9 cellular contexts compared by ENCODE assay signal in genomic region chr12:96233941-96234461, GRCh38. TPM values are rescaled to one million over a fixed set of nuclear protein-coding genes. Genes with fewer than 3 reads are reported as not detected.
A peak's percentile ranks its signal among the peaks of the same experiment; 100 is the strongest.
DNase-seq lines count a peak whose midpoint lies in the region; ATAC-seq lines count a peak whose summit lies in the region.
"Had no signal": no experiment of that assay in that cellular context is flagged by ENCODE, and none has a peak within 500 bp of the region (broad histone marks: within the 10 kb centered on the region; RNA-seq: fewer than 3 reads in every experiment).

No MANE protein-coding gene starts in this region.

- H3K36me3 ChIP-seq in CD8-positive, alpha-beta memory T cell (ENCODE audit: insufficient read depth, low read length): no peaks in the 10 kb centered on the region

- H3K4me1 ChIP-seq in CD8-positive, alpha-beta memory T cell (ENCODE audit: insufficient read depth, low read length): peaks cover 36% of the 10 kb centered on the region

- no peak for ATAC-seq in activated T-helper 17 cell treated with anti-CD3 and anti-CD28 coated beads, Interleukin-2, amount 50 U/mL, for 72 hours (replicated peaks)
- no peak for ATAC-seq in HG03378 (IDR thresholded peaks at IDR 0.05; ENCODE audit: unreplicated experiment)
- ATAC-seq in HG03135 (IDR thresholded peaks at IDR 0.05; ENCODE audit: unreplicated experiment): no peak
- ATAC-seq in HG03159 (IDR thresholded peaks at IDR 0.05; ENCODE audit: unreplicated experiment): no peak
- ATAC-seq: activated naive CD4-positive, alpha-beta T cell treated with anti-CD3 and anti-CD28 coated beads, Interleukin-2, amount 50 U/mL, for 72 hours had no signal

- POLR2A ChIA-PET in CD8-positive, alpha-beta memory T cell (lab: Charles Lee): no interaction called here

- peaks cover 45 to 66% (median 49%) of the 10 kb centered on the region in 3 donors for H3K4me1 Mint-ChIP-seq in CD8-positive, alpha-beta memory T cell
- H3K4me1 Mint-ChIP-seq in activated T-helper 17 cell treated with anti-CD3 and anti-CD28 coated beads, Interleukin-2, amount 50 U/mL, for 72 hours: peaks cover 42% of the 10 kb centered on the region

- intact Hi-C loops in posterior vena cava (cut with DNase I): loop anchor here in 1 of 2 donors (10.0 kb wide), 1 partner anchor 161 kb away; no protein-coding TSS in a partner anchor

- no peaks in the 10 kb centered on the region for H3K9me3 Mint-ChIP-seq in CD8-positive, alpha-beta memory T cell
- no peaks in the 10 kb centered on the region for H3K9me3 Mint-ChIP-seq in activated T-helper 17 cell treated with anti-CD3 and anti-CD28 coated beads, Interleukin-2, amount 50 U/mL, for 72 hours
- H3K9me3 Mint-ChIP-seq: activated naive CD4-positive, alpha-beta T cell treated with anti-CD3 and anti-CD28 coated beads, Interleukin-2, amount 50 U/mL, for 72 hours had no signal

- peaks cover 0 to 20% (median 7%) of the 10 kb centered on the region in 3 donors for H3K36me3 Mint-ChIP-seq in CD8-positive, alpha-beta memory T cell
- H3K36me3 Mint-ChIP-seq in activated T-helper 17 cell treated with anti-CD3 and anti-CD28 coated beads, Interleukin-2, amount 50 U/mL, for 72 hours (ENCODE audit: low read depth): peaks cover 82% of the 10 kb centered on the region

- no peaks in the 10 kb centered on the region for H3K27me3 ChIP-seq in CD8-positive, alpha-beta memory T cell (ENCODE audit: insufficient read depth, low read length, poor library complexity, severe bottlenecking)

- no peak for DNase-seq in CD8-positive, alpha-beta memory T cell
- DNase-seq in globus pallidus (ENCODE audit: low spot score) (peak; percentile 94), posterior vena cava (ENCODE audit: low spot score) (peak; percentile 98), NCI-H1048 (lab: John Stamatoyannopoulos, UW) (no peak)

- CTCF ChIA-PET in CD8-positive, alpha-beta memory T cell (lab: Charles Lee): interaction anchor here (0.7 kb wide), 2 partner anchors 17 to 19 kb away, joined by 3 read pairs; no protein-coding TSS in a partner anchor

- no peaks in the 10 kb centered on the region for H3K27me3 Mint-ChIP-seq in CD8-positive, alpha-beta memory T cell
- no peaks in the 10 kb centered on the region for H3K27me3 Mint-ChIP-seq in activated T-helper 17 cell treated with anti-CD3 and anti-CD28 coated beads, Interleukin-2, amount 50 U/mL, for 72 hours

- no peak overlapping the region for H3K27ac ChIP-seq in CD8-positive, alpha-beta memory T cell (ENCODE audit: low read depth, low read length)

- H3K27ac Mint-ChIP-seq in CD8-positive, alpha-beta memory T cell: peak overlapping the region in 7 of 8 donors; percentile 26 to 66 (median 43)
- peak overlapping the region; percentile 30 for H3K27ac Mint-ChIP-seq in activated T-helper 17 cell treated with anti-CD3 and anti-CD28 coated beads, Interleukin-2, amount 50 U/mL, for 72 hours
- H3K27ac Mint-ChIP-seq: activated naive CD4-positive, alpha-beta T cell treated with anti-CD3 and anti-CD28 coated beads, Interleukin-2, amount 50 U/mL, for 72 hours had no signal

- H3K4me3 ChIP-seq in CD8-positive, alpha-beta memory T cell (ENCODE audit: low read length): no peak overlapping the region

- no peak overlapping the region for H3K4me3 Mint-ChIP-seq in CD8-positive, alpha-beta memory T cell
- H3K4me3 Mint-ChIP-seq in activated T-helper 17 cell treated with anti-CD3 and anti-CD28 coated beads, Interleukin-2, amount 50 U/mL, for 72 hours: peak overlapping the region; percentile 69

- H3K9me3 ChIP-seq in CD8-positive, alpha-beta memory T cell (ENCODE audit: low read length): no peaks in the 10 kb centered on the region

RNA-seq across cellular contexts. Expression of gene ELK3, which starts 39.8 kb away (rescaled TPM):
- total RNA-seq in CD8-positive, alpha-beta memory T cell: 10 to 100 TPM; 24.0 to 28.4 TPM
- 44.3 TPM for polyA plus RNA-seq in CD8-positive, alpha-beta memory T cell
- total RNA-seq in activated T-helper 17 cell treated with anti-CD3 and anti-CD28 coated beads, Interleukin-2, amount 50 U/mL, for 72 hours: 10 to 100 TPM; 31.3 to 39.2 TPM
- total RNA-seq in posterior vena cava: 10 to 100 TPM; 60.6 to 77.3 TPM

Comparison
In these comparisons a context has a peak if more than half of its experiments do, and no peak if none do; other contexts are left out.
1. DNase-seq: peak in globus pallidus (single experiment) and posterior vena cava (single experiment); none in CD8-positive, alpha-beta memory T cell (0 of 5) and NCI-H1048 (single experiment).